ENCODE assay signal across 21 cellular contexts in the genomic region with DNA sequence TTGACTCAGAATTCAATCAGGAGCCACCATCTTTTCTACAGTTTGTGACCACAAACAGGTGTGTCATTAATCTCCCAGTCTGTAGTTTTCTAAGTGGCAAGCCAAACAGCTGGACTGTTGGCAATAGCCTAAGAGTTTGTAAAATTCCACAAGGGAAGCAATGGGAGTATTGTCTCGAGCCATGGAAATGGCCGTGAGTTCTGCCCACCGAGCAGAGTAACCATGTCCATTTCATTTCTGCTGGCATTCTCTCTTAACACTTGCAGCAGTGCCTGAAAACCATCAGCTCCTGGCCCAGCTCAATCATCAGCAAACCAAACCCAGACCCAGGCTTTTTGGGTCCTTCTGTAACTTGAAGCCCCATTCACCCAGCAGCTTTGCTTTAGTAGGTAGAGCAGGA.
A peak's percentile ranks its signal among the peaks of the same experiment; 100 is the strongest.
DNase-seq lines count a peak whose midpoint lies in the region; ATAC-seq, FAIRE-seq and TF ChIP-seq lines count a peak whose summit lies in the region.
"Had no signal": no experiment of that assay in that cellular context is flagged by ENCODE, and none has a peak within 500 bp of the region (broad histone marks: within the 10 kb centered on the region; RNA-seq: fewer than 3 reads in every experiment).

No MANE protein-coding gene starts in this region.

- H3K4me1 ChIP-seq in SJCRH30, result peaks cover 17% of the 10 kb centered on the region
- peaks cover 8 to 23% of the 10 kb centered on the region in 2 experiments for H3K4me1 ChIP-seq in trophoblast cell (ENCODE audit: control insufficient read depth in 1 of 2, insufficient read depth in 2 of 2, low read length in 2 of 2)
- H3K4me1 ChIP-seq: BE2C had no signal

- H3K4me3 ChIP-seq in SJCRH30, result no peak overlapping the region
- no peak overlapping the region for H3K4me3 ChIP-seq in trophoblast cell (ENCODE audit: low read depth, low read length)
- H3K4me3 ChIP-seq: BLaER1, GM12878 had no signal

- ATAC-seq in HG02571 (IDR thresholded peaks at IDR 0.05; ENCODE audit: unreplicated experiment), result no peak
- ATAC-seq: GM12878 had no signal

- H2AFZ ChIP-seq in trophoblast cell (ENCODE audit: insufficient read depth, low read length, poor library complexity), result peak overlapping the region; percentile 35

- H2BK5ac ChIP-seq in trophoblast cell (ENCODE audit: low read depth, low read length, poor library complexity), result peak overlapping the region; percentile 95

- H3K27ac ChIP-seq in SJCRH30, result peak overlapping the region; percentile 50
- peak overlapping the region; percentile 98 for H3K27ac ChIP-seq in trophoblast cell (ENCODE audit: low read depth, low read length)
- H3K27ac ChIP-seq: BLaER1 had no signal

- no peak overlapping the region for H3K9ac ChIP-seq in trophoblast cell (ENCODE audit: low read length)
- H3K9ac ChIP-seq: BLaER1 had no signal

- H3K27me3 ChIP-seq in SJCRH30 (no peaks in the 10 kb centered on the region), trophoblast cell (ENCODE audit: insufficient read depth, low read length) (no peaks in the 10 kb centered on the region)
- H3K27me3 ChIP-seq: BE2C, BLaER1 had no signal

- no peak overlapping the region for H3K23ac ChIP-seq in trophoblast cell (ENCODE audit: low read length)

- WGBS in trophoblast cell (ENCODE audit: extremely low coverage, insufficient coverage, insufficient read length), result no CpG with 5 or more reads among the region's 3 CpGs

- peak overlapping the region; percentile 67 for H3K4ac ChIP-seq in trophoblast cell (ENCODE audit: low read depth, low read length)

- no peak overlapping the region for H3K4me2 ChIP-seq in trophoblast cell (ENCODE audit: low read length)
- H3K4me2 ChIP-seq: BLaER1 had no signal

- FAIRE-seq in D721Med (lab: Jason Lieb, UNC), result peak; percentile 94
- FAIRE-seq: A204.1, GM12878, GM12892, GM18507 had no signal

- peak overlapping the region; percentile 99 for H2BK120ac ChIP-seq in trophoblast cell (ENCODE audit: insufficient read depth, low read length, poor library complexity)

- peak overlapping the region; percentile 96 for H4K91ac ChIP-seq in trophoblast cell (ENCODE audit: low read depth, low read length)

- H3K79me2 ChIP-seq in trophoblast cell (ENCODE audit: control insufficient read depth, insufficient read depth, low read length, poor library complexity), result peaks cover 2% of the 10 kb centered on the region

- DNase-seq in D721Med (ENCODE audit: insufficient read length, low spot score), result no peak
- DNase-seq in SJCRH30, result peak; percentile 67 to 89
- no peak for DNase-seq in trophoblast cell
- DNase-seq in inferior parietal cortex (ENCODE audit: extremely low spot score), result no peak
- DNase-seq: 8988T; ACHN; BE2C; C1 segment of cervical spinal cord; CD4-positive, alpha-beta memory T cell; CD4-positive, CD25-positive, alpha-beta regulatory T cell; CD8-positive, alpha-beta memory T cell; COR-L47; DND-41; EL; GDM1 had no signal

- H3K36me3 ChIP-seq in SJCRH30, result no peaks in the 10 kb centered on the region
- H3K36me3 ChIP-seq in trophoblast cell (ENCODE audit: control insufficient read depth in 1 of 2, insufficient read depth in 2 of 2, low read length in 2 of 2), result no peaks in the 10 kb centered on the region
- H3K36me3 ChIP-seq: BE2C, BLaER1 had no signal

- peak overlapping the region; percentile 87 for H2BK12ac ChIP-seq in trophoblast cell (ENCODE audit: low read length)

- H3K18ac ChIP-seq in trophoblast cell (ENCODE audit: low read length), result peak overlapping the region; percentile 71

- H3K79me1 ChIP-seq in trophoblast cell (ENCODE audit: low read length), result peaks cover 29% of the 10 kb centered on the region

- H4K8ac ChIP-seq in trophoblast cell (ENCODE audit: low read depth, low read length), result peak overlapping the region; percentile 81

- TF ChIP-seq CTCF in D721Med (IDR thresholded peaks at IDR 0.05; ENCODE audit: insufficient read depth, missing control alignments), result no peak

- H2AK5ac ChIP-seq in trophoblast cell (ENCODE audit: low read length), result peak overlapping the region; percentile 44

- H3K14ac ChIP-seq in trophoblast cell (ENCODE audit: low read length), result peak overlapping the region; percentile 78

- H4K12ac ChIP-seq in trophoblast cell (ENCODE audit: low read depth, low read length), result no peak overlapping the region

- no peaks in the 10 kb centered on the region for H3K9me3 ChIP-seq in SJCRH30 (replicated peaks)
- no peaks in the 10 kb centered on the region for H3K9me3 ChIP-seq in trophoblast cell (ENCODE audit: insufficient read depth, low read depth, low read length)
- H3K9me3 ChIP-seq: BE2C, BLaER1 had no signal

Comparison
In these comparisons a context has a peak if more than half of its experiments do, and no peak if none do; other contexts are left out.
1. DNase-seq: peak in SJCRH30 (2 of 2); none in D721Med (single experiment), trophoblast cell (0 of 2) and inferior parietal cortex (single experiment).